Comparison of ENCODE assay signal across 8 cellular contexts in genomic region chr9:125189011-125189360, GRCh38. TPM values are rescaled to one million over a fixed set of nuclear protein-coding genes. Genes with fewer than 3 reads are reported as not detected.
DNase-seq lines count a peak whose midpoint lies in the region; ATAC-seq, FAIRE-seq and TF ChIP-seq lines count a peak whose summit lies in the region.

No MANE protein-coding gene starts in this region.

- H3K9ac ChIP-seq in DND-41 (ENCODE audit: low read depth, low read length) (peak overlapping the region; percentile 79), iPS-15b (ENCODE audit: low read depth, low read length) (peak overlapping the region; percentile 76), smooth muscle cell (ENCODE audit: low read depth) (peak overlapping the region; percentile 98)

- H3K36me3 Mint-ChIP-seq in activated naive CD8-positive, alpha-beta T cell treated with anti-CD3 and anti-CD28 coated beads, Interleukin-2, amount 50 U/mL, for 24 hours (ENCODE audit: low read depth), result peaks cover 14% of the 10 kb centered on the region

- under 1% methylated on average over 25 of the region's 26 CpGs for WGBS in smooth muscle cell (ENCODE audit: low lambda C conversion rate)

- H3K9me3 Mint-ChIP-seq in activated naive CD8-positive, alpha-beta T cell treated with anti-CD3 and anti-CD28 coated beads, Interleukin-2, amount 50 U/mL, for 24 hours, result no peaks in the 10 kb centered on the region

- DNase-seq in DND-41 (peak; percentile 30), H54 (ENCODE audit: insufficient read length, low spot score) (peak; percentile 40), NB4 (ENCODE audit: low read depth) (peak; percentile 55), smooth muscle cell (lab: John Stamatoyannopoulos, UW; ENCODE audit: unreplicated experiment) (no peak), NCI-H2107 treated with DMSO at 0.1 percent for 48 hours (lab: John Stamatoyannopoulos, UW; ENCODE audit: unreplicated experiment) (no peak), midbrain (lab: John Stamatoyannopoulos, UW) (no peak)
- DNase-seq in activated naive CD8-positive, alpha-beta T cell treated with anti-CD3 and anti-CD28 coated beads, Interleukin-2, amount 50 U/mL, for 24 hours, result peak; percentile 43

- H3K4me1 ChIP-seq in DND-41 (ENCODE audit: insufficient read depth, low read length) (peaks cover 28% of the 10 kb centered on the region), iPS-15b (ENCODE audit: control insufficient read depth, insufficient read depth, low read length) (no peaks in the 10 kb centered on the region), smooth muscle cell (ENCODE audit: low read depth) (peaks cover 7% of the 10 kb centered on the region)

- no peak for FAIRE-seq in H54 (lab: Jason Lieb, UNC)

- H3F3A ChIP-seq in smooth muscle cell (ENCODE audit: low read depth), result no peaks in the 10 kb centered on the region

- ATAC-seq in DND-41 (ENCODE audit: insufficient read depth, low read depth), result peak; percentile 18
- peak; percentile 2 for ATAC-seq in activated naive CD8-positive, alpha-beta T cell treated with anti-CD3 and anti-CD28 coated beads, Interleukin-2, amount 50 U/mL, for 24 hours

- TF ChIP-seq CTCF in DND-41 (IDR thresholded peaks at IDR 0.05; ENCODE audit: borderline replicate concordance, extremely low read depth, low read length, poor library complexity, severe bottlenecking) (no peak), NB4 (IDR thresholded peaks at IDR 0.05; ENCODE audit: low read depth, low read length) (no peak), smooth muscle cell (IDR thresholded peaks at IDR 0.05; ENCODE audit: borderline replicate concordance, insufficient read depth, poor library complexity, severe bottlenecking) (no peak)

- H3K4me2 ChIP-seq in DND-41 (ENCODE audit: insufficient read depth, low read length), result peak overlapping the region; percentile 88
- peak overlapping the region; percentile 96 for H3K4me2 ChIP-seq in smooth muscle cell

- peaks cover 8% of the 10 kb centered on the region; the same call in 1 of the 2 replicates for H4K20me1 ChIP-seq in DND-41 (ENCODE audit: insufficient read depth, low read length)
- H4K20me1 ChIP-seq in smooth muscle cell (ENCODE audit: low read depth), result peaks cover 46% of the 10 kb centered on the region

- H3K27ac Mint-ChIP-seq in activated naive CD8-positive, alpha-beta T cell treated with anti-CD3 and anti-CD28 coated beads, Interleukin-2, amount 50 U/mL, for 24 hours, result peak overlapping the region; percentile 89

- no peaks in the 10 kb centered on the region for H3K27me3 Mint-ChIP-seq in activated naive CD8-positive, alpha-beta T cell treated with anti-CD3 and anti-CD28 coated beads, Interleukin-2, amount 50 U/mL, for 24 hours

- H2AFZ ChIP-seq in DND-41 (ENCODE audit: low read depth, low read length), result peak overlapping the region; percentile 93
- peak overlapping the region; percentile 97 for H2AFZ ChIP-seq in smooth muscle cell (ENCODE audit: low read depth)

- peaks cover 66% of the 10 kb centered on the region for H3K79me2 ChIP-seq in DND-41 (ENCODE audit: insufficient read depth, low read length)
- H3K79me2 ChIP-seq in smooth muscle cell (ENCODE audit: low read depth), result peaks cover 71% of the 10 kb centered on the region

- H3K27me3 ChIP-seq in DND-41 (ENCODE audit: insufficient read depth, low read length, poor library complexity) (no peaks in the 10 kb centered on the region), iPS-15b (ENCODE audit: control insufficient read depth, insufficient read depth, low read length) (no peaks in the 10 kb centered on the region), smooth muscle cell (ENCODE audit: low read depth) (no peaks in the 10 kb centered on the region)

- H3K36me3 ChIP-seq in DND-41 (ENCODE audit: insufficient read depth, low read length) (peaks cover 3% of the 10 kb centered on the region), iPS-15b (ENCODE audit: control insufficient read depth, insufficient read depth, low read length) (no peaks in the 10 kb centered on the region), smooth muscle cell (ENCODE audit: low read depth) (no peaks in the 10 kb centered on the region)

- peak overlapping the region; percentile 93 for H3K4me3 Mint-ChIP-seq in activated naive CD8-positive, alpha-beta T cell treated with anti-CD3 and anti-CD28 coated beads, Interleukin-2, amount 50 U/mL, for 24 hours

- TF ChIP-seq POLR2A in H54 (IDR thresholded peaks at IDR 0.05; ENCODE audit: low read depth, low read length) (no peak), NB4 (IDR thresholded peaks at IDR 0.05; ENCODE audit: extremely low read depth, insufficient read length) (no peak)

- peak overlapping the region; percentile 79 for H3K27ac ChIP-seq in DND-41 (ENCODE audit: low read length)
- peak overlapping the region; percentile 89 for H3K27ac ChIP-seq in smooth muscle cell (ENCODE audit: low read depth)

- no peaks in the 10 kb centered on the region for H3K9me3 ChIP-seq in DND-41 (ENCODE audit: insufficient read depth, low read length, severe bottlenecking)
- no peaks in the 10 kb centered on the region for H3K9me3 ChIP-seq in iPS-15b (ENCODE audit: control insufficient read depth, insufficient read depth, low read length)
- H3K9me3 ChIP-seq in smooth muscle cell (replicated peaks; ENCODE audit: low read depth), result no peaks in the 10 kb centered on the region

- peak overlapping the region; percentile 81 to 95; a peak in 3 of 4 replicates for H3K4me3 ChIP-seq in DND-41 (ENCODE audit: low read depth in 1 of 2, low read length in 2 of 2)
- peak overlapping the region; percentile 79 for H3K4me3 ChIP-seq in NB4 (ENCODE audit: low read depth, low read length)
- peak overlapping the region; percentile 99 for H3K4me3 ChIP-seq in iPS-15b (ENCODE audit: low read depth, low read length)
- H3K4me3 ChIP-seq in smooth muscle cell, result peak overlapping the region; percentile 97

- H3K4me1 Mint-ChIP-seq in activated naive CD8-positive, alpha-beta T cell treated with anti-CD3 and anti-CD28 coated beads, Interleukin-2, amount 50 U/mL, for 24 hours, result peaks cover 64% of the 10 kb centered on the region

RNA-seq across cellular contexts. Expression of gene PPP6C, which starts 0.6 kb away (rescaled TPM):
- total RNA-seq in smooth muscle cell, result 31.2 and 34.2 TPM in 2 replicates
- 21.6 and 25.2 TPM in 2 replicates for polyA plus RNA-seq in smooth muscle cell

RNA-seq across cellular contexts. Expression of gene RABEPK, which starts 11.4 kb away (rescaled TPM):
- 19.3 and 20.9 TPM in 2 replicates for total RNA-seq in smooth muscle cell
- 33.7 and 42.9 TPM in 2 replicates for polyA plus RNA-seq in smooth muscle cell

RNA-seq across cellular contexts. Expression of gene SCAI, which starts 45.7 kb away (rescaled TPM):
- 8.4 and 16.6 TPM in 2 replicates for total RNA-seq in smooth muscle cell
- 0.81 and 1.9 TPM in 2 replicates for polyA plus RNA-seq in smooth muscle cell

RNA-seq across cellular contexts. Expression of gene HSPA5, which starts 52.2 kb away (rescaled TPM):
- 168 and 180 TPM in 2 replicates for total RNA-seq in smooth muscle cell
- 513 and 605 TPM in 2 replicates for polyA plus RNA-seq in smooth muscle cell

Comparison
In these comparisons a context has a peak if more than half of its experiments do, and no peak if none do; other contexts are left out.
1. DNase-seq: peak in DND-41 (single experiment), H54 (single experiment), NB4 (single experiment) and activated naive CD8-positive, alpha-beta T cell treated with anti-CD3 and anti-CD28 coated beads, Interleukin-2, amount 50 U/mL, for 24 hours (single experiment); none in smooth muscle cell (single experiment), NCI-H2107 treated with DMSO at 0.1 percent for 48 hours (single experiment) and midbrain (single experiment).
2. Peak in every context shown above with its lines, with median percentiles within 50 percentile points of each other: H3K4me3 ChIP-seq and H3K9ac ChIP-seq.